Comparison of ENCODE assay signal across 30 cellular contexts in genomic region chr14:20112321-20112720, GRCh38. TPM values are rescaled to one million over a fixed set of nuclear protein-coding genes. Genes with fewer than 3 reads are reported as not detected.
DNase-seq lines count a peak whose midpoint lies in the region; ATAC-seq, FAIRE-seq and TF ChIP-seq lines count a peak whose summit lies in the region.
"Had no signal": no experiment of that assay in that cellular context is flagged by ENCODE, and none has a peak within 500 bp of the region (broad histone marks: within the 10 kb centered on the region; RNA-seq: fewer than 3 reads in every experiment).

No MANE protein-coding gene starts in this region.

- TF ChIP-seq CTCF in OCI-LY3 (IDR thresholded peaks at IDR 0.05; ENCODE audit: low read depth, low read length) (no peak), K562 (IDR thresholded peaks at IDR 0.05 in 2 of 3, conservative IDR thresholded peaks at IDR 0.05 in 1 of 3; ENCODE audit: insufficient read depth in 2 of 3, low read depth in 1 of 3, low read length in 3 of 3) (no peak)

- H3K27ac ChIP-seq in OCI-LY3 (ENCODE audit: low read length): no peak overlapping the region
- H3K27ac ChIP-seq in K562 (ENCODE audit: extremely low read depth, low read depth, low read length): no peak overlapping the region
- H3K27ac ChIP-seq: BLaER1 had no signal

- peak; percentile 93 for ATAC-seq in GM18868 (IDR thresholded peaks at IDR 0.05; ENCODE audit: unreplicated experiment)
- ATAC-seq in K562: no peak
- ATAC-seq in esophagus mucosa: no peak

- H4K20me1 ChIP-seq in OCI-LY3 (ENCODE audit: insufficient read depth, low read length) (no peaks in the 10 kb centered on the region), K562 (replicated peaks; ENCODE audit: control insufficient read depth, insufficient read depth, low read length) (no peaks in the 10 kb centered on the region)
- H4K20me1 ChIP-seq: BLaER1 had no signal

- DNase-seq in K562 (ENCODE audit: extremely low read depth in 1 of 4, low spot score in 3 of 4): peak in 1 of 4 experiments; percentile 10
- no peak for DNase-seq in SKM-1 treated with dmso at 0.1 percent for 144 hours (lab: John Stamatoyannopoulos, UW; ENCODE audit: unreplicated experiment)
- no peak for DNase-seq in kidney glomerular epithelial cell (lab: John Stamatoyannopoulos, UW)
- DNase-seq: 8988T; ACHN; BE2C; C1 segment of cervical spinal cord; CD4-positive, alpha-beta memory T cell; CD4-positive, CD25-positive, alpha-beta regulatory T cell; CD8-positive, alpha-beta memory T cell; COR-L47; DMS 273 treated with DMSO at 0.1 percent for 48 hours; DMS153; DMS53; DMS79; DND-41; EL; GDM1 had no signal

- CTCF ChIA-PET in K562 (lab: Yijun Ruan, JAX; ENCODE audit: low intra/inter-chr PET ratio): no interaction called here

- no peak overlapping the region for H3K9ac ChIP-seq in OCI-LY3 (ENCODE audit: low read length)
- H3K9ac ChIP-seq in K562 (ENCODE audit: insufficient read depth in 1 of 2, low read depth in 2 of 2, low read length in 2 of 2): no peak overlapping the region
- H3K9ac ChIP-seq: BLaER1 had no signal

- TF ChIP-seq POLR2A in K562 (conservative IDR thresholded peaks at IDR 0.05): no peak

- POLR2A ChIA-PET in K562 (lab: Yijun Ruan, JAX): no interaction called here

- TF ChIP-seq EP300 in K562 (IDR thresholded peaks at IDR 0.05; ENCODE audit: low read length): no peak

- H3K36me3 ChIP-seq in OCI-LY3 (replicated peaks; ENCODE audit: low read depth, low read length): no peaks in the 10 kb centered on the region
- no peaks in the 10 kb centered on the region for H3K36me3 ChIP-seq in K562 (ENCODE audit: control insufficient read depth, insufficient read depth, low read length)
- H3K36me3 ChIP-seq: BE2C, BLaER1 had no signal

- TF ChIP-seq RAD21 in K562 (CRISPR knock-in tag; conservative IDR thresholded peaks at IDR 0.05 in 1 of 2, IDR thresholded peaks at IDR 0.05 in 1 of 2): no peak

- WGBS in K562 (ENCODE audit: insufficient coverage, low coverage, missing lambda C conversion rate): 45% methylated on average over 3 of the region's 3 CpGs

- H3K4me2 ChIP-seq in OCI-LY3 (ENCODE audit: low read length) (peak overlapping the region; percentile 3; the same call in 1 of the 2 replicates), K562 (ENCODE audit: insufficient read depth, low read length) (no peak overlapping the region)
- H3K4me2 ChIP-seq: BLaER1 had no signal

- H3K9me1 ChIP-seq in K562 (ENCODE audit: control insufficient read depth, insufficient read depth, low read length): no peaks in the 10 kb centered on the region

- intact Hi-C loops in K562 (cut with micrococcal nuclease): no loop called here

- H3K27me3 ChIP-seq in OCI-LY3 (ENCODE audit: low read depth, low read length) (peaks cover 3% of the 10 kb centered on the region; the same call in 1 of the 2 replicates), K562 (ENCODE audit: control insufficient read depth in 2 of 2, insufficient read depth in 2 of 2, low read length in 2 of 2) (no peaks in the 10 kb centered on the region)
- H3K27me3 ChIP-seq: BE2C, BLaER1 had no signal

- H2AFZ ChIP-seq in OCI-LY3 (ENCODE audit: low read depth, low read length) (no peak overlapping the region), K562 (ENCODE audit: low read depth, low read length) (peak overlapping the region; percentile 89)

- H3K4me1 ChIP-seq in OCI-LY3 (ENCODE audit: low read length) (peaks cover 11% of the 10 kb centered on the region), K562 (replicated peaks in 1 of 2; ENCODE audit: control insufficient read depth in 2 of 2, insufficient read depth in 2 of 2, low read length in 2 of 2) (peaks cover 0 to 16% of the 10 kb centered on the region in 2 experiments; a peak in 2 of 5 replicates)
- H3K4me1 ChIP-seq: BE2C, BLaER1 had no signal

- FAIRE-seq in K562 (lab: Jason Lieb, UNC): no peak
- FAIRE-seq: A204.1, GM12891, GM19239 had no signal

- no peaks in the 10 kb centered on the region for H3K79me2 ChIP-seq in OCI-LY3 (ENCODE audit: low read length)
- H3K79me2 ChIP-seq in K562 (ENCODE audit: control insufficient read depth, insufficient read depth, low read length): no peaks in the 10 kb centered on the region

- BruUV-seq in K562 (replicated peaks; lab: Mats Ljungman, UMichigan): no TSS peak

- no peak overlapping the region for H3K4me3 ChIP-seq in OCI-LY3 (ENCODE audit: low read length)
- H3K4me3 ChIP-seq in K562: no peak overlapping the region
- H3K4me3 ChIP-seq: BLaER1 had no signal

- in situ Hi-C loops in K562 (cut with MboI): no loop called here

- H3K9me3 ChIP-seq in OCI-LY3 (ENCODE audit: insufficient read depth, low read length) (no peaks in the 10 kb centered on the region), K562 (replicated peaks; ENCODE audit: control insufficient read depth, insufficient read depth, low read depth, low read length) (peaks cover 3% of the 10 kb centered on the region; the same call in 1 of the 2 replicates)
- H3K9me3 ChIP-seq: BE2C had no signal

TF ChIP-seq in K562, 482 proteins besides CTCF, POLR2A, EP300 and RAD21 (continues in another document):
- no peak for TF ChIP-seq TOE1 (IDR thresholded peaks at IDR 0.05; ENCODE audit: borderline replicate concordance)
- no peak for TF ChIP-seq TOE1 (CRISPR knock-in tag; IDR thresholded peaks at IDR 0.05; ENCODE audit: borderline replicate concordance, low read depth)

RNA-seq across cellular contexts. Expression of gene OR4K17, which starts 1.8 kb away (rescaled TPM):
- total RNA-seq in K562 (2011; cell fraction: chromatin; rRNA removed; ENCODE audit: low replicate concordance): not detected in 2 replicates
- not detected in 2 replicates for total RNA-seq in K562 (2011; cell fraction: nucleolus; rRNA removed)
- total RNA-seq in K562 (2011; cell fraction: nucleoplasm; rRNA removed): not detected in 2 replicates
- total RNA-seq in K562 (2014; rRNA removed): not detected in 2 replicates
- not detected in 2 replicates for total RNA-seq in K562 (2014; rRNA removed; fragmentation: Illumina TruSeq; extraction: Trizol)
- not detected in 2 replicates for total RNA-seq in K562 (2015; rRNA removed; fragmentation: Illumina TruSeq; extraction: Trizol)
- total RNA-seq in K562 (2021): not detected in 2 replicates
- not detected in 2 replicates for polyA plus RNA-seq in K562 (2011; rRNA removed)
- polyA plus RNA-seq in K562 (2011; cell fraction: cytosol; rRNA removed): not detected in 2 replicates
- polyA plus RNA-seq in K562 (2011; cell fraction: nucleus; rRNA removed): not detected in 2 replicates
- not detected in 2 replicates for polyA plus RNA-seq in K562 (2012)
- not detected in 2 replicates for polyA plus RNA-seq in K562 (2014; fragmentation: Illumina TruSeq; extraction: Trizol)
- not detected for polyA plus RNA-seq in K562 (2014; fragmentation: Nextera tagmentation; extraction: Ambion mirVana)
- not detected in 2 replicates for polyA plus RNA-seq in K562 (2014; rRNA removed)
- polyA minus RNA-seq in K562 (2011; rRNA and poly(A)+ RNA removed): not detected in 2 replicates
- polyA minus RNA-seq in K562 (2011; cell fraction: cytosol; rRNA and poly(A)+ RNA removed): not detected in 2 replicates
- not detected in 2 replicates for polyA minus RNA-seq in K562 (2011; cell fraction: nucleus; rRNA and poly(A)+ RNA removed)
- total RNA-seq in esophagus mucosa: not detected
- total RNA-seq: A673; CD4-positive, alpha-beta memory T cell; CD4-positive, CD25-positive, alpha-beta regulatory T cell; CD8-positive, alpha-beta memory T cell; Daoy; G401 had no signal
- polyA plus RNA-seq: AG04450; CD14-positive monocyte; CD4-positive, alpha-beta memory T cell; CD4-positive, CD25-positive, alpha-beta regulatory T cell; CD8-positive, alpha-beta memory T cell had no signal

RNA-seq across cellular contexts. Expression of gene OR4N5, which starts 26.3 kb away (rescaled TPM):
- total RNA-seq in K562 (2011; cell fraction: chromatin; rRNA removed; ENCODE audit: low replicate concordance): not detected in 2 replicates
- not detected in 2 replicates for total RNA-seq in K562 (2011; cell fraction: nucleolus; rRNA removed)
- total RNA-seq in K562 (2011; cell fraction: nucleoplasm; rRNA removed): not detected in 2 replicates
- total RNA-seq in K562 (2014; rRNA removed) (not detected in 2 replicates), K562 (2014; rRNA removed; fragmentation: Illumina TruSeq; extraction: Trizol) (not detected in 2 replicates), K562 (2015; rRNA removed; fragmentation: Illumina TruSeq; extraction: Trizol) (not detected in 2 replicates), K562 (2021) (not detected in 2 replicates), esophagus mucosa (not detected)
- polyA plus RNA-seq in K562 (2011; rRNA removed) (not detected in 2 replicates), K562 (2014; fragmentation: Illumina TruSeq; extraction: Trizol) (not detected in 2 replicates), K562 (2014; fragmentation: Nextera tagmentation; extraction: Ambion mirVana) (not detected), K562 (2014; rRNA removed) (not detected in 2 replicates)
- polyA plus RNA-seq in K562 (2011; cell fraction: cytosol; rRNA removed): not detected in 2 replicates
- not detected in 2 replicates for polyA plus RNA-seq in K562 (2011; cell fraction: nucleus; rRNA removed)
- not detected in 2 replicates for polyA plus RNA-seq in K562 (2012)
- polyA minus RNA-seq in K562 (2011; rRNA and poly(A)+ RNA removed): 0.21 TPM in 1 of 2 replicates, not detected in the other
- polyA minus RNA-seq in K562 (2011; cell fraction: cytosol; rRNA and poly(A)+ RNA removed): not detected in 2 replicates
- polyA minus RNA-seq in K562 (2011; cell fraction: nucleus; rRNA and poly(A)+ RNA removed): not detected in 2 replicates
- total RNA-seq: A673; CD4-positive, alpha-beta memory T cell; CD4-positive, CD25-positive, alpha-beta regulatory T cell; CD8-positive, alpha-beta memory T cell; Daoy; G401 had no signal
- polyA plus RNA-seq: AG04450; CD14-positive monocyte; CD4-positive, alpha-beta memory T cell; CD4-positive, CD25-positive, alpha-beta regulatory T cell; CD8-positive, alpha-beta memory T cell had no signal

RNA-seq across cellular contexts. Expression of gene OR4L1, which starts 52.5 kb away (rescaled TPM):
- not detected in 2 replicates for total RNA-seq in K562 (2011; cell fraction: chromatin; rRNA removed; ENCODE audit: low replicate concordance)
- not detected in 2 replicates for total RNA-seq in K562 (2011; cell fraction: nucleolus; rRNA removed)
- not detected in 2 replicates for total RNA-seq in K562 (2011; cell fraction: nucleoplasm; rRNA removed)
- total RNA-seq in K562 (2014; rRNA removed): not detected in 2 replicates
- not detected in 2 replicates for total RNA-seq in K562 (2014; rRNA removed; fragmentation: Illumina TruSeq; extraction: Trizol)
- not detected in 2 replicates for total RNA-seq in K562 (2015; rRNA removed; fragmentation: Illumina TruSeq; extraction: Trizol)
- not detected in 2 replicates for total RNA-seq in K562 (2021)
- not detected in 2 replicates for polyA plus RNA-seq in K562 (2011; rRNA removed)
- polyA plus RNA-seq in K562 (2011; cell fraction: cytosol; rRNA removed): not detected in 2 replicates
- polyA plus RNA-seq in K562 (2011; cell fraction: nucleus; rRNA removed): not detected in 2 replicates
- not detected in 2 replicates for polyA plus RNA-seq in K562 (2012)
- polyA plus RNA-seq in K562 (2014; fragmentation: Illumina TruSeq; extraction: Trizol): not detected in 2 replicates
- polyA plus RNA-seq in K562 (2014; fragmentation: Nextera tagmentation; extraction: Ambion mirVana): not detected
- polyA plus RNA-seq in K562 (2014; rRNA removed): not detected in 2 replicates
- polyA minus RNA-seq in K562 (2011; rRNA and poly(A)+ RNA removed): not detected in 2 replicates
- polyA minus RNA-seq in K562 (2011; cell fraction: cytosol; rRNA and poly(A)+ RNA removed): not detected in 2 replicates
- polyA minus RNA-seq in K562 (2011; cell fraction: nucleus; rRNA and poly(A)+ RNA removed): not detected in 2 replicates
- not detected for total RNA-seq in esophagus mucosa
- total RNA-seq: A673; CD4-positive, alpha-beta memory T cell; CD4-positive, CD25-positive, alpha-beta regulatory T cell; CD8-positive, alpha-beta memory T cell; Daoy; G401 had no signal
- polyA plus RNA-seq: AG04450; CD14-positive monocyte; CD4-positive, alpha-beta memory T cell; CD4-positive, CD25-positive, alpha-beta regulatory T cell; CD8-positive, alpha-beta memory T cell had no signal
